In the genomic region with DNA sequence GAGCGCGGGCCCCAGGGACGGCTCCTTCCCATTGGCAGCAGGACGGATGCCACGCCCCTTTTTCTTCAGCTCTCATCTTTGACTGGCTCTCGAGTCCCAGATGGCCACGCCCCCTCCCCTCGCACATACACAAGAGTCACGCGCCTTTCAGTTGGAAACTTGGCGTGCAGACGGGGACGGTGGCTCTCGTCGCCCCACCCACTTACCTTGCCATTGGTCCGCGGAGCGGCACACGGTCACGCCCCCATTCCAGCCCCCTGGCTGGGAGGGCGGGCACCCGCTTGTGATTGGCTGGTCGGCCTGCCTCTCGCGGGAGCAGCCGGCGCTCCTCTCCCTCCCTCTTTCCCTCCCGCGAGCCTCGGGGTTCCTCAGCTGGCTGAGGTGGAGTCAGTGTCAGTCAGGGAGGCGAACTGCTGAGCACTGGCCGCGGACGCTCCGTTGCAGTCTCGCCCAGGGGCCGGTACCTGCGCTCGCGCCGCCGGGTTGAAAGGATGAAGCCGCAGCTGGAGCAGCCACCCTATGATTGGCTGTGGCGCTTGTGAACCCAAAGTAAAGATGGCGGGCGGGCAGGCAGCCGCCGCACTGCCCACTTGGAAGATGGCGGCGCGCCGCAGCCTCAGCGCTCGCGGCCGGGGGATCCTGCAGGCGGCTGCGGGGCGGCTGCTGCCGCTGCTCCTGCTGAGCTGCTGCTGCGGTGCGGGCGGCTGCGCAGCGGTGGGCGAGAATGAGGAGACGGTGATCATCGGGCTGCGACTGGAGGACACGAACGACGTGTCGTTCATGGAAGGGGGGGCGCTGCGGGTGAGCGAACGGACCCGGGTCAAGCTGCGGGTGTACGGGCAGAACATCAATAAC, we compare ENCODE assay signal across 8 cellular contexts. TPM values are rescaled to one million over a fixed set of nuclear protein-coding genes. Genes with fewer than 3 reads are reported as not detected.
DNase-seq lines count a peak whose midpoint lies in the region; ATAC-seq and TF ChIP-seq lines count a peak whose summit lies in the region.

A gene (plus strand): TSS at position 333 of the 855 bp plus-strand sequence. CDS start 187 bp downstream, at position 520.

- peak; percentile 99 for DNase-seq in AG20443 (ENCODE audit: low spot score)
- peak; percentile 94 for DNase-seq in NCI-H345 treated with DMSO at 0.1 percent for 48 hours (lab: John Stamatoyannopoulos, UW; ENCODE audit: unreplicated experiment)
- peak; percentile 99 for DNase-seq in activated CD4-positive, CD25-positive, alpha-beta regulatory T cell treated with anti-CD3 and anti-CD28 coated beads, Interleukin-2, amount 50 U/mL, for 16 hours (ENCODE audit: low read depth, low spot score)
- DNase-seq in cerebellar cortex (ENCODE audit: low spot score): peak; percentile 100
- DNase-seq in iris pigment epithelial cell (ENCODE audit: low read depth): peak; percentile 100
- DNase-seq in spleen: peak; percentile 99

- no peak for TF ChIP-seq POLR2A in spleen (IDR thresholded peaks at IDR 0.05)

- H3K27me3 ChIP-seq in spleen (replicated peaks in 1 of 7): peaks cover 0 to 15% (median 0%) of the 10 kb centered on the region in 7 donors

- intact Hi-C loops in spleen (cut with DNase I; ENCODE audit: low total_unique reads): loop anchor here (2.0 to 5.0 kb wide), 2 partner anchors 149 to 327 kb away; a partner anchor contains a TSS

- WGBS in spleen, 5 donors: 0 to 1% (median 0%) methylated on average over 53 to 80 of the region's 80 CpGs

- peak within 1 kb of the TSS; percentile 93 to 100 (median 98) for H3K4me3 ChIP-seq in spleen

- H3K4me1 ChIP-seq in spleen: peaks cover 32 to 60% (median 50%) of the 10 kb centered on the region in 6 donors

- no peaks in the 10 kb centered on the region for H3K36me3 ChIP-seq in spleen

- H3K9me3 ChIP-seq in spleen: no peaks in the 10 kb centered on the region

- H3K27ac ChIP-seq in spleen: peak within 1 kb of the TSS; percentile 75 to 92 (median 88)

- ATAC-seq in GM19035 (IDR thresholded peaks at IDR 0.05; ENCODE audit: unreplicated experiment): peak; percentile 84
- peak; percentile 89 for ATAC-seq in HG03342 (IDR thresholded peaks at IDR 0.05; ENCODE audit: unreplicated experiment)

- TF ChIP-seq CTCF in spleen (IDR thresholded peaks at IDR 0.05 in 8 of 11, conservative IDR thresholded peaks at IDR 0.05 in 3 of 11): peak in 1 of 11 experiments; percentile 26

RNA-seq across cellular contexts. Expression of the gene that starts here (rescaled TPM):
- 1 to 10 TPM; 6.8 to 9.9 (median 8.7) TPM for total RNA-seq in spleen
- 1 to 10 TPM in 2 of 3 donors, under 1 TPM in 1; 0.65 to 1.1 (median 1.0) TPM for polyA plus RNA-seq in spleen

Comparison
In these comparisons a context has a peak if more than half of its experiments do, and no peak if none do; other contexts are left out.
1. Peak in every context shown above with its lines: DNase-seq, ATAC-seq, H3K4me3 ChIP-seq and H3K27ac ChIP-seq.